Comparison of ENCODE assay signal across 10 cellular contexts in genomic region chr1:247857986-247858356, GRCh38. TPM values are rescaled to one million over a fixed set of nuclear protein-coding genes. Genes with fewer than 3 reads are reported as not detected.
DNase-seq lines count a peak whose midpoint lies in the region; ATAC-seq and TF ChIP-seq lines count a peak whose summit lies in the region.
"Had no signal": no experiment of that assay in that cellular context is flagged by ENCODE, and none has a peak within 500 bp of the region (broad histone marks: within the 10 kb centered on the region; RNA-seq: fewer than 3 reads in every experiment).

No MANE protein-coding gene starts in this region.

- DNase-seq in H9 (no peak), T-helper 17 cell (no peak), glutamatergic neuron (no peak), NCI-H1105 treated with DMSO at 0.1 percent for 48 hours (lab: John Stamatoyannopoulos, UW) (no peak), inferior parietal cortex (ENCODE audit: extremely low spot score) (no peak)
- DNase-seq in stimulated activated CD4-positive, alpha-beta T cell treated with anti-CD3 and anti-CD28 coated beads, Interleukin-1b, Interleukin-23, amount 100 ng/mL, for 48 hours: no peak
- DNase-seq: effector CD8-positive, alpha-beta T cell had no signal

- no peaks in the 10 kb centered on the region for H4K20me1 ChIP-seq in H9 (ENCODE audit: control insufficient read depth, insufficient read depth, insufficient read length)

- H3K27me3 ChIP-seq in H9 (ENCODE audit: insufficient read depth, low read length) (peaks cover 2% of the 10 kb centered on the region; the same call in 1 of the 2 replicates), rectal smooth muscle tissue (ENCODE audit: control insufficient read depth, insufficient read depth, low read length) (no peaks in the 10 kb centered on the region)

- peak overlapping the region; percentile 32 for H3K4me3 ChIP-seq in rectal smooth muscle tissue (ENCODE audit: low read length)

- no peak overlapping the region for H3K23ac ChIP-seq in H9 (ENCODE audit: insufficient read length, low read depth, low read length)

- H3K4me2 ChIP-seq in H9 (ENCODE audit: insufficient read depth, insufficient read length, low read length): peak overlapping the region; percentile 11

- H3K9me3 Mint-ChIP-seq in H9: peaks cover 53 to 65% of the 10 kb centered on the region in 2 experiments
- peaks cover 10% of the 10 kb centered on the region for H3K9me3 Mint-ChIP-seq in glutamatergic neuron (ENCODE audit: unreplicated experiment)

- H3K27ac ChIP-seq in H9 (ENCODE audit: insufficient read length, low read depth, low read length): no peak overlapping the region
- H3K27ac ChIP-seq in rectal smooth muscle tissue (ENCODE audit: low read depth, low read length): no peak overlapping the region

- H4K91ac ChIP-seq in H9 (ENCODE audit: insufficient read length, low read depth, low read length): no peak overlapping the region

- no peak overlapping the region for H2BK15ac ChIP-seq in H9 (ENCODE audit: low read depth, low read length)

- no peak overlapping the region for H2AK5ac ChIP-seq in H9 (ENCODE audit: insufficient read length, low read length)

- H3K9ac ChIP-seq in H9 (ENCODE audit: extremely low read depth, insufficient read length, low read length) (no peak overlapping the region), rectal smooth muscle tissue (ENCODE audit: low read length) (no peak overlapping the region)

- no peaks in the 10 kb centered on the region for H3K36me3 ChIP-seq in rectal smooth muscle tissue (ENCODE audit: control insufficient read depth, insufficient read depth, low read length)

- H3K79me1 ChIP-seq in H9 (ENCODE audit: insufficient read depth, low read depth, low read length, poor library complexity, severe bottlenecking): no peaks in the 10 kb centered on the region

- H3K4me1 ChIP-seq in H9 (ENCODE audit: insufficient read depth, low read length) (no peaks in the 10 kb centered on the region), rectal smooth muscle tissue (ENCODE audit: control insufficient read depth, insufficient read depth, low read length) (no peaks in the 10 kb centered on the region)

- H3K4me3 Mint-ChIP-seq in H9 (peak overlapping the region; percentile 67 to 84), T-helper 17 cell (peak overlapping the region; percentile 86), glutamatergic neuron (ENCODE audit: unreplicated experiment) (peak overlapping the region; percentile 91)

- no peak overlapping the region for H3K4ac ChIP-seq in H9 (ENCODE audit: low read depth, low read length)

- no peak overlapping the region for H2BK12ac ChIP-seq in H9 (ENCODE audit: insufficient read length, low read depth, low read length)

- no peaks in the 10 kb centered on the region for H3K23me2 ChIP-seq in H9 (ENCODE audit: insufficient read length, low read depth, low read length, poor library complexity, severe bottlenecking)

- peaks cover 2% of the 10 kb centered on the region; the same call in 1 of the 2 replicates for H3K79me2 ChIP-seq in H9 (ENCODE audit: insufficient read depth, low read length)

- H2BK20ac ChIP-seq in H9 (ENCODE audit: low read depth, low read length, poor library complexity, severe bottlenecking): no peak overlapping the region

- H4K5ac ChIP-seq in H9 (ENCODE audit: insufficient read length, low read depth, low read length): no peak overlapping the region

- H3T11ph ChIP-seq in H9 (ENCODE audit: low read length): no peak overlapping the region

- peaks cover 10% of the 10 kb centered on the region for H3K27me3 Mint-ChIP-seq in H9 (ENCODE audit: low read depth)
- H3K27me3 Mint-ChIP-seq in T-helper 17 cell: peaks cover 65% of the 10 kb centered on the region
- H3K27me3 Mint-ChIP-seq in glutamatergic neuron (ENCODE audit: unreplicated experiment): peaks cover 7% of the 10 kb centered on the region

- peak; percentile 20 for ATAC-seq in T-helper 17 cell
- ATAC-seq in HG03175 (IDR thresholded peaks at IDR 0.05; ENCODE audit: unreplicated experiment): no peak

- H2AFZ ChIP-seq in H9 (ENCODE audit: low read length): no peak overlapping the region

- no peaks in the 10 kb centered on the region for H3K36me3 Mint-ChIP-seq in H9 (ENCODE audit: insufficient read depth in 1 of 3, low read depth in 3 of 3)
- peaks cover 11% of the 10 kb centered on the region for H3K36me3 Mint-ChIP-seq in T-helper 17 cell (ENCODE audit: low read depth)
- no peaks in the 10 kb centered on the region for H3K36me3 Mint-ChIP-seq in glutamatergic neuron (ENCODE audit: unreplicated experiment)

- H3K4me1 Mint-ChIP-seq in H9: peaks cover 0 to 7% of the 10 kb centered on the region in 2 experiments; a peak in 3 of 4 replicates
- H3K4me1 Mint-ChIP-seq in T-helper 17 cell: peaks cover 11% of the 10 kb centered on the region
- peaks cover 3% of the 10 kb centered on the region for H3K4me1 Mint-ChIP-seq in glutamatergic neuron (ENCODE audit: low read depth, unreplicated experiment)

- H3K9me3 ChIP-seq in H9 (ENCODE audit: control insufficient read depth, low read depth, low read length) (peaks cover 13% of the 10 kb centered on the region), T-helper 17 cell (ENCODE audit: control insufficient read depth, low read length, poor library complexity, severe bottlenecking) (no peaks in the 10 kb centered on the region)

- H3K56ac ChIP-seq in H9 (ENCODE audit: insufficient read length, low read depth, low read length): no peak overlapping the region

- H3K27ac Mint-ChIP-seq in H9: no peak overlapping the region
- H3K27ac Mint-ChIP-seq in T-helper 17 cell: no peak overlapping the region
- peak overlapping the region; percentile 78 for H3K27ac Mint-ChIP-seq in glutamatergic neuron (ENCODE audit: unreplicated experiment)

- no peak overlapping the region for H3K18ac ChIP-seq in H9 (ENCODE audit: insufficient read length, low read depth, low read length)

- no peak overlapping the region for H2BK120ac ChIP-seq in H9 (ENCODE audit: low read depth, low read length, poor library complexity, severe bottlenecking)

- H2BK5ac ChIP-seq in H9 (ENCODE audit: insufficient read length, low read length): no peak overlapping the region

- H4K8ac ChIP-seq in H9 (replicated peaks; ENCODE audit: insufficient read length, low read depth, low read length): no peak overlapping the region

- no peak overlapping the region for H3K14ac ChIP-seq in H9 (ENCODE audit: insufficient read depth, low read length)

- WGBS in H9 (ENCODE audit: extremely low coverage, insufficient read length, low lambda C conversion rate): no CpG with 5 or more reads among the region's 11 CpGs

- TF ChIP-seq CTCF in H9 (conservative IDR thresholded peaks at IDR 0.05): no peak
- no peak for TF ChIP-seq CTCF in glutamatergic neuron (IDR thresholded peaks at IDR 0.05; ENCODE audit: partially characterized antibody, unreplicated experiment)

RNA-seq across cellular contexts. Expression of gene TRIM58, which starts 1.0 kb away (rescaled TPM):
- total RNA-seq in H9 (2021) (1.7 and 2.0 TPM in 2 replicates), T-helper 17 cell (10 to 100 TPM in 1 of 2 donors, 1 to 10 TPM in 1; 1.2 to 44.2 TPM), glutamatergic neuron (ENCODE audit: unreplicated experiment) (5.2 TPM)

RNA-seq across cellular contexts. Expression of gene OR11L1, which starts 16.3 kb away (rescaled TPM):
- total RNA-seq in H9 (2021): not detected in 2 replicates
- total RNA-seq in T-helper 17 cell: 1 to 10 TPM in 1 of 2 donors, not detected in 1; 1.3 TPM
- total RNA-seq in glutamatergic neuron (ENCODE audit: unreplicated experiment): not detected
- total RNA-seq: lung had no signal

RNA-seq across cellular contexts. Expression of gene OR14A16, which starts 34.1 kb away (rescaled TPM):
- total RNA-seq in H9 (2021) (0.15 TPM in 1 of 2 replicates, not detected in the other), T-helper 17 cell (not detected), glutamatergic neuron (ENCODE audit: unreplicated experiment) (not detected)
- total RNA-seq: lung had no signal

RNA-seq across cellular contexts. Expression of gene OR2W3, which starts 37.4 kb away (rescaled TPM):
- total RNA-seq in H9 (2021) (0.24 TPM in 1 of 2 replicates, not detected in the other), T-helper 17 cell (1 to 10 TPM in 1 of 2 donors, under 1 TPM in 1; 0.72 to 6.6 TPM), glutamatergic neuron (ENCODE audit: unreplicated experiment) (1.8 TPM)
